20 cellular contexts compared by ENCODE assay signal in the genomic region with DNA sequence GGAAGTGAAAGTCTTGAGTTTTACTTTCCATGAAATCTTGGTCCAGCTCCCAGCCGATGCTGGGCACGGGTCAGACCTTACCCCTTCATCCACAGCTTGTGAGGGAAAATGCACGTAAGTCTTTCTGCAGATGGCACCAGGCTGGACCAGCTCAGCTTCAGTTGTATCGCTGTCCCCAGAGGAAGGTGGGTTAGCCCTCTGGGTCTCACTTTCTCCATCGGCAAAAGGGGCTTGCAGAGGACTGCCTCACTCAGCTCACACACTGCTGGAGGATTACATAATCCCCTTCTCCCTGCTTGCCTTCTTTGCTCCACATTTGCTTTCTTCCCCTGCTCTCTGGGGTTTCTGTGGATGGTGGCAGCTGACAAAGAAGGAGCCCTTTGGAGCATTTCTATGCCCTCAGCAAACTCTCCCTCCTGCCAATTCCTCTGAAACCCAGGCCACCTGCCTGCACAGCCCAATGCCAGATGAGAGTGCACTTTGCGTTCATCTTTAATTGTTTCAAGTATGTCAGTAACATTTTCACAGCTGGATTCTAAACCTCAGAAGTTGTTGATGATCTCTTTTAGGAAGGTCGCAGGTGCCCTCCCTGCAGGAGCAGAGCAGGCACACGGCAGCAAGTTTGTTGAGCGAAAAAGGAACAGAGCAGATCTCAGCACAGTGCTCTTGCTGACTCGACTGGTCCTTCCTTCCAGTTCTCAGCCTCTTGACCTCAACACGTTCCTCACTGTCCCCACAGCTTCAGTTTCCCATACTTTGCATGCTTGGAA.
DNase-seq lines count a peak whose midpoint lies in the region; ATAC-seq and TF ChIP-seq lines count a peak whose summit lies in the region.
"Had no signal": no experiment of that assay in that cellular context is flagged by ENCODE, and none has a peak within 500 bp of the region (broad histone marks: within the 10 kb centered on the region; RNA-seq: fewer than 3 reads in every experiment).

No MANE protein-coding gene starts in this region.

- 0 out of 2 replicates have a peak overlapping the region, but pooled peaks have one; percentile 5 for H3K9ac ChIP-seq in BLaER1
- no peak overlapping the region for H3K9ac ChIP-seq in neural progenitor cell
- no peak overlapping the region for H3K9ac ChIP-seq in colonic mucosa (ENCODE audit: low read depth in 2 of 2, low read length in 2 of 2)
- H3K9ac ChIP-seq: KMS-11 had no signal

- H2AFZ ChIP-seq in neural progenitor cell (replicated peaks) = no peak overlapping the region
- H2AFZ ChIP-seq: GM23338 had no signal

- peaks cover 66% of the 10 kb centered on the region for H3K4me1 ChIP-seq in BLaER1
- H3K4me1 ChIP-seq in neural progenitor cell = peaks cover 23% of the 10 kb centered on the region
- no peaks in the 10 kb centered on the region for H3K4me1 ChIP-seq in effector memory CD4-positive, alpha-beta T cell (ENCODE audit: control insufficient read depth, insufficient read depth, low read length, poor library complexity, severe bottlenecking)
- no peaks in the 10 kb centered on the region for H3K4me1 ChIP-seq in aorta (ENCODE audit: control insufficient read depth in 1 of 2, insufficient read depth in 2 of 2, low read length in 2 of 2)
- H3K4me1 ChIP-seq in colonic mucosa = no peaks in the 10 kb centered on the region

- intact Hi-C loops in aorta (cut with DNase I) (loop anchor here in 1 of 2 donors (1.0 to 10.0 kb wide), 2 partner anchors 27 to 95 kb away; no protein-coding TSS in a partner anchor), colonic mucosa (cut with DNase I) (no loop called here)

- no peaks in the 10 kb centered on the region for H4K20me1 ChIP-seq in BLaER1
- H4K20me1 ChIP-seq in neural progenitor cell (ENCODE audit: low read depth) = peaks cover 4% of the 10 kb centered on the region

- no peaks in the 10 kb centered on the region for H3K36me3 ChIP-seq in BLaER1
- no peaks in the 10 kb centered on the region for H3K36me3 ChIP-seq in neural progenitor cell
- no peaks in the 10 kb centered on the region for H3K36me3 ChIP-seq in effector memory CD4-positive, alpha-beta T cell (ENCODE audit: control insufficient read depth, insufficient read depth, low read length)
- H3K36me3 ChIP-seq in aorta (ENCODE audit: control insufficient read depth in 1 of 2, insufficient read depth in 2 of 2, low read length in 1 of 2) = no peaks in the 10 kb centered on the region
- no peaks in the 10 kb centered on the region for H3K36me3 ChIP-seq in colonic mucosa

- no peaks in the 10 kb centered on the region for H3K27me3 ChIP-seq in BLaER1
- peaks cover 88% of the 10 kb centered on the region for H3K27me3 ChIP-seq in neural progenitor cell
- no peaks in the 10 kb centered on the region for H3K27me3 ChIP-seq in effector memory CD4-positive, alpha-beta T cell (replicated peaks; ENCODE audit: control insufficient read depth, insufficient read depth, low read length, poor library complexity, severe bottlenecking)
- H3K27me3 ChIP-seq in aorta (ENCODE audit: control insufficient read depth in 1 of 2, insufficient read depth in 2 of 2, low read length in 1 of 2) = no peaks in the 10 kb centered on the region
- H3K27me3 ChIP-seq in colonic mucosa = no peaks in the 10 kb centered on the region

- peak overlapping the region; percentile 87 for H3K4me2 ChIP-seq in BLaER1
- H3K4me2 ChIP-seq in neural progenitor cell = peak overlapping the region; percentile 18
- H3K4me2 ChIP-seq: GM23338, KMS-11 had no signal

- in situ Hi-C loops in G401 (cut with HindIII; ENCODE audit: low sequenced_read_pairs) = no loop called here

- no peaks in the 10 kb centered on the region for H3K79me2 ChIP-seq in neural progenitor cell (ENCODE audit: low read depth)

- no peak for ATAC-seq in aorta (ENCODE audit: low FRiP score)
- ATAC-seq: GM23338, PC-3 had no signal

- 78 to 82% methylated on average over 11 of the region's 11 CpGs for WGBS in aorta, 2 donors

- peaks cover under 1% of the 10 kb centered on the region for H3K36me3 Mint-ChIP-seq in neural progenitor cell

- H3K9me3 ChIP-seq in BLaER1 (peaks cover 11% of the 10 kb centered on the region), neural progenitor cell (ENCODE audit: low read depth) (no peaks in the 10 kb centered on the region), aorta (ENCODE audit: control insufficient read depth, low read length) (no peaks in the 10 kb centered on the region), colonic mucosa (no peaks in the 10 kb centered on the region)
- H3K9me3 ChIP-seq in effector memory CD4-positive, alpha-beta T cell (ENCODE audit: control insufficient read depth, low read length) = no peaks in the 10 kb centered on the region

- peak overlapping the region; percentile 58 for H3K27ac Mint-ChIP-seq in neural progenitor cell
- H3K27ac Mint-ChIP-seq: GM23338 had no signal

- DNase-seq in G401 (ENCODE audit: low spot score) (peak; percentile 9), RPMI8226 (peak; percentile 87), neural progenitor cell (ENCODE audit: low spot score) (no peak), aorta (no peak), colonic mucosa (no peak)
- DNase-seq in effector memory CD4-positive, alpha-beta T cell = no peak
- DNase-seq: DND-41, HCEC 1CT, MV-4-11, NCI-H1436, NCI-H1930, NCI-H510A, NCI-H774, PC-3 had no signal

- H3K27me3 Mint-ChIP-seq in neural progenitor cell (ENCODE audit: insufficient read depth, low read depth) = peaks cover 36% of the 10 kb centered on the region

- H3K27ac ChIP-seq in BLaER1 (peak overlapping the region; percentile 83), neural progenitor cell (no peak overlapping the region), aorta (ENCODE audit: low read depth in 1 of 2, low read length in 2 of 2) (no peak overlapping the region), colonic mucosa (no peak overlapping the region)
- H3K27ac ChIP-seq in effector memory CD4-positive, alpha-beta T cell (ENCODE audit: insufficient read depth, low read length, poor library complexity, severe bottlenecking) = no peak overlapping the region
- H3K27ac ChIP-seq: C4-2B, HL-60, KMS-11, RWPE1 had no signal

- peaks cover 24% of the 10 kb centered on the region for H3K4me1 Mint-ChIP-seq in neural progenitor cell

- H3K4me3 ChIP-seq in BLaER1 = no peak overlapping the region
- H3K4me3 ChIP-seq in neural progenitor cell = no peak overlapping the region
- H3K4me3 ChIP-seq in effector memory CD4-positive, alpha-beta T cell (ENCODE audit: insufficient read depth, low read depth, low read length, poor library complexity, severe bottlenecking) = no peak overlapping the region
- no peak overlapping the region for H3K4me3 ChIP-seq in aorta (ENCODE audit: low read length in 2 of 2)
- no peak overlapping the region for H3K4me3 ChIP-seq in colonic mucosa
- H3K4me3 ChIP-seq: GM23338 had no signal

- TF ChIP-seq CTCF in neural progenitor cell (IDR thresholded peaks at IDR 0.05) (no peak), colonic mucosa (IDR thresholded peaks at IDR 0.05) (no peak)

- H3K9me3 Mint-ChIP-seq in neural progenitor cell = peaks cover 5% of the 10 kb centered on the region
- H3K9me3 Mint-ChIP-seq: GM23338 had no signal

- no peaks in the 10 kb centered on the region for H3F3A ChIP-seq in neural progenitor cell (ENCODE audit: low read depth)

- no peak overlapping the region for H3K4me3 Mint-ChIP-seq in neural progenitor cell
- H3K4me3 Mint-ChIP-seq: GM23338 had no signal

Comparison
In these comparisons a context has a peak if more than half of its experiments do, and no peak if none do; other contexts are left out.
1. DNase-seq: peak in G401 (single experiment) and RPMI8226 (single experiment); none in neural progenitor cell (single experiment), effector memory CD4-positive, alpha-beta T cell (0 of 3), aorta (0 of 2) and colonic mucosa (single experiment).